In the genomic region with DNA sequence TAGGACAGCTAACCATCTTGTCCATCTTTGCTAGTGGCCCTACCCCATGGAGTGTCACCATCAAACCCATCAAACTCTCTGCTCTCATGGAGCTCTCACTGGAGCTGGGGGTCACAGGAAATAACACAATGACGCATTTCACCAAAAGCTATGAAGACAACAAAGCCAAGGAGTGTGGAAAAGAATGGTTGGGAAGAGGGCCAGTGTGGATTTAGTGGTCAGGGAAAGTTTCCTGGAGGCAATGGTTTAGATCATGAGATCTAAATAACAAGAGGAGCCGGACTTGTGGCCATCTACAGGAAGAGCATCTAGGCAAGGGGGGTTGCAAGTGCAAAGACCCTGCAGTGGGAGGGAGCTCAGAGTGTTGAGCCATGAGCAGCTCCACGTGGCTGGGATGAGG, we compare ENCODE assay signal across 16 cellular contexts.
"Had no signal": no experiment of that assay in that cellular context is flagged by ENCODE, and none has a peak within 500 bp of the region (broad histone marks: within the 10 kb centered on the region; RNA-seq: fewer than 3 reads in every experiment).

No MANE protein-coding gene starts in this region.

- H3K27me3 ChIP-seq: pancreas, uterus had no signal

- H3K36me3 ChIP-seq: left ventricle myocardium inferior, pancreas, uterus had no signal

- H3K4me1 Mint-ChIP-seq: activated naive CD4-positive, alpha-beta T cell treated with anti-CD3 and anti-CD28 coated beads, Interleukin-2, amount 10 ng/mL, durations not matched to agents 7 days and 5 days; activated T-helper 17 cell treated with anti-CD3 and anti-CD28 coated beads, Interleukin-2, amount 50 U/mL, for 72 hours; stimulated activated naive CD8-positive, alpha-beta T cell treated with anti-CD3 and anti-CD28 coated beads, Interleukin-15, amount 100 ng/mL, for 72 hours had no signal

- DNase-seq: activated CD4-positive, alpha-beta T cell treated with anti-CD3 and anti-CD28 coated beads, Interleukin-2, amount 50 U/mL, for 1 hour; activated CD4-positive, CD25-positive, alpha-beta regulatory T cell; activated naive CD4-positive, alpha-beta T cell treated with anti-CD3 and anti-CD28 coated beads, Interleukin-2, amount 10 ng/mL, durations not matched to agents 7 days and 5 days; activated T-cell treated with anti-CD3 and anti-CD28 coated beads for 4 hours; central memory CD4-positive, alpha-beta T cell; effector memory CD4-positive, alpha-beta T cell; kidney; left ventricle myocardium inferior; pancreas; stimulated activated CD4-positive, alpha-beta T cell treated with anti-CD3 and anti-CD28 coated beads, Interleukin-4, amount 100 ng/mL, for 4 hours; stimulated activated naive CD8-positive, alpha-beta T cell treated with anti-CD3 and anti-CD28 coated beads, Interleukin-15, amount 100 ng/mL, for 72 hours; uterus had no signal

- H3K27ac Mint-ChIP-seq: activated naive CD4-positive, alpha-beta T cell treated with anti-CD3 and anti-CD28 coated beads, Interleukin-2, amount 10 ng/mL, durations not matched to agents 7 days and 5 days; activated T-helper 17 cell treated with anti-CD3 and anti-CD28 coated beads, Interleukin-2, amount 50 U/mL, for 72 hours had no signal

- H3K4me1 ChIP-seq: left ventricle myocardium inferior, pancreas, uterus had no signal

- ATAC-seq: activated T-helper 17 cell treated with anti-CD3 and anti-CD28 coated beads, Interleukin-2, amount 50 U/mL, for 72 hours; pancreas; stimulated activated naive CD8-positive, alpha-beta T cell treated with anti-CD3 and anti-CD28 coated beads, Interleukin-15, amount 100 ng/mL, for 72 hours had no signal

- H3K9me3 ChIP-seq: uterus had no signal

- H3K9me3 Mint-ChIP-seq: activated T-helper 17 cell treated with anti-CD3 and anti-CD28 coated beads, Interleukin-2, amount 50 U/mL, for 72 hours had no signal

- FAIRE-seq: kidney, pancreas, TTC549 had no signal

- H3K4me3 ChIP-seq: coronary artery, left ventricle myocardium inferior, pancreas, uterus had no signal

- H3K27ac ChIP-seq: coronary artery, left ventricle myocardium inferior, pancreas, uterus had no signal

- H3K4me3 Mint-ChIP-seq: activated naive CD4-positive, alpha-beta T cell treated with anti-CD3 and anti-CD28 coated beads, Interleukin-2, amount 10 ng/mL, durations not matched to agents 7 days and 5 days; activated T-helper 17 cell treated with anti-CD3 and anti-CD28 coated beads, Interleukin-2, amount 50 U/mL, for 72 hours; neural crest cell; stimulated activated naive CD8-positive, alpha-beta T cell treated with anti-CD3 and anti-CD28 coated beads, Interleukin-15, amount 100 ng/mL, for 72 hours had no signal

- H3K36me3 Mint-ChIP-seq: activated naive CD4-positive, alpha-beta T cell treated with anti-CD3 and anti-CD28 coated beads, Interleukin-2, amount 10 ng/mL, durations not matched to agents 7 days and 5 days had no signal
